In the genomic region with DNA sequence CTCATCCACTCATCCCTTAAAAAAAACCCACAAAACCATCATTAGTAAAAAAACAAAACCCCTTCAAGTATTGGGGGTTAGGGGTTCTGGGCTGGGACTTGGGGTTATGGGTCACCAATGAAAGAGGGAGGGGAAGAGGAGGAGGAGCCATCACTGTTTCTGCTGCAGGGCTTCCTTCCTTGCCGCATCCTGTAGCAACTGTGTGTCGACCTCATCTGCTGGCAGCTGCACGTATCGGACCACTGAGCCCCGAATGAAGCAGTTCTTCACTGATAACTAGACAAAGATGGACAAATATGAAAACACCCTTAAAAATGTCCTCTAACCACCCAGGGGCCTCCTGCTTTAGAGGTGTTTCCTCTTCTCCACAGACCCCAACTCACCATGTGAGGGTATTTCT, we compare ENCODE assay signal across 13 cellular contexts. TPM values are rescaled to one million over a fixed set of nuclear protein-coding genes. Genes with fewer than 3 reads are reported as not detected.
A peak's percentile ranks its signal among the peaks of the same experiment; 100 is the strongest.
DNase-seq lines count a peak whose midpoint lies in the region; ATAC-seq and TF ChIP-seq lines count a peak whose summit lies in the region.
"Had no signal": no experiment of that assay in that cellular context is flagged by ENCODE, and none has a peak within 500 bp of the region (broad histone marks: within the 10 kb centered on the region; RNA-seq: fewer than 3 reads in every experiment).

No MANE protein-coding gene starts in this region.

- POLR2A ChIA-PET in naive thymus-derived CD8-positive, alpha-beta T cell (lab: Charles Lee) = interaction anchor here (0.7 to 4.3 kb wide), 4 partner anchors 8 to 97 kb away, joined by 4 to 63 read pairs (median 8); partner anchors contain the start of gene LSM2

- peaks cover 4 to 53% (median 27%) of the 10 kb centered on the region in 4 donors for H3K4me1 Mint-ChIP-seq in CD4-positive, CD25-positive, alpha-beta regulatory T cell
- peaks cover 17 to 42% (median 39%) of the 10 kb centered on the region in 4 donors for H3K4me1 Mint-ChIP-seq in naive thymus-derived CD8-positive, alpha-beta T cell

- intact Hi-C loops in testis (cut with DNase I; ENCODE audit: low total_unique reads) = no loop called here

- H3K27ac Mint-ChIP-seq in CD4-positive, CD25-positive, alpha-beta regulatory T cell = peak overlapping the region; percentile 80 to 95 (median 94)
- peak overlapping the region in 9 of 10 donors; percentile 89 to 96 (median 94) for H3K27ac Mint-ChIP-seq in naive thymus-derived CD8-positive, alpha-beta T cell

- peak; percentile 52 to 54 for ATAC-seq in CD4-positive, CD25-positive, alpha-beta regulatory T cell (ENCODE audit: low read depth in 2 of 2)
- ATAC-seq in naive thymus-derived CD8-positive, alpha-beta T cell = peak; percentile 18 to 40
- ATAC-seq in HG03108 (IDR thresholded peaks at IDR 0.05; ENCODE audit: unreplicated experiment) (no peak), GM21526 (IDR thresholded peaks at IDR 0.05; ENCODE audit: low FRiP score, unreplicated experiment) (no peak)

- H3K4me3 ChIP-seq in CD4-positive, CD25-positive, alpha-beta regulatory T cell (ENCODE audit: low read depth, low read length) = peak overlapping the region; percentile 74
- no peak overlapping the region for H3K4me3 ChIP-seq in testis
- H3K4me3 ChIP-seq: ovary, upper lobe of left lung had no signal

- peaks cover 7% of the 10 kb centered on the region for H3K36me3 Mint-ChIP-seq in CD4-positive, CD25-positive, alpha-beta regulatory T cell
- H3K36me3 Mint-ChIP-seq in naive thymus-derived CD8-positive, alpha-beta T cell = peaks cover 0 to 15% (median 0%) of the 10 kb centered on the region in 3 donors

- peaks cover 3% of the 10 kb centered on the region for H3K36me3 ChIP-seq in CD4-positive, CD25-positive, alpha-beta regulatory T cell (ENCODE audit: control insufficient read depth, insufficient read depth, low read length)
- peaks cover 52% of the 10 kb centered on the region for H3K36me3 ChIP-seq in KOPT-K1 (ENCODE audit: insufficient read depth, low read length)
- no peaks in the 10 kb centered on the region for H3K36me3 ChIP-seq in testis (ENCODE audit: low read depth, missing control alignments)
- H3K36me3 ChIP-seq: ovary had no signal

- peak in 2 of 3 donors; percentile 53 to 83 for DNase-seq in CD4-positive, CD25-positive, alpha-beta regulatory T cell
- DNase-seq in activated effector memory CD4-positive, alpha-beta T cell treated with anti-CD3 and anti-CD28 coated beads, Interleukin-2, amount 50 U/mL, for 16 hours = peak; percentile 74
- DNase-seq in naive thymus-derived CD8-positive, alpha-beta T cell = peak in 5 of 10 donors; percentile 27 to 72 (median 41)
- DNase-seq in NCI-H345 (lab: John Stamatoyannopoulos, UW) = no peak
- DNase-seq in testis = no peak
- DNase-seq: NCI-H2227 treated with DMSO at 0.1 percent for 48 hours; ovary; stimulated activated CD4-positive, alpha-beta T cell treated with anti-CD3 and anti-CD28 coated beads, Interleukin-4, amount 100 ng/mL, for 24 hours; upper lobe of left lung had no signal

- H3K9me3 ChIP-seq in CD4-positive, CD25-positive, alpha-beta regulatory T cell (ENCODE audit: control insufficient read depth in 2 of 2, low read length in 2 of 2) = no peaks in the 10 kb centered on the region
- no peaks in the 10 kb centered on the region for H3K9me3 ChIP-seq in KOPT-K1 (ENCODE audit: insufficient read depth, low read length, poor library complexity, severe bottlenecking)
- H3K9me3 ChIP-seq in testis = no peaks in the 10 kb centered on the region
- H3K9me3 ChIP-seq: ovary, upper lobe of left lung had no signal

- peaks cover 41% of the 10 kb centered on the region for H3K4me1 ChIP-seq in CD4-positive, CD25-positive, alpha-beta regulatory T cell (ENCODE audit: control insufficient read depth, insufficient read depth, low read length, poor library complexity, severe bottlenecking)
- peaks cover 13% of the 10 kb centered on the region for H3K4me1 ChIP-seq in testis

- H3K27ac ChIP-seq in CD4-positive, CD25-positive, alpha-beta regulatory T cell (ENCODE audit: insufficient read depth, low read length, poor library complexity, severe bottlenecking) = peak overlapping the region; percentile 90
- peak overlapping the region; percentile 64 for H3K27ac ChIP-seq in KOPT-K1 (ENCODE audit: low read depth, low read length, poor library complexity, severe bottlenecking)
- no peak overlapping the region for H3K27ac ChIP-seq in testis
- H3K27ac ChIP-seq: ovary had no signal

- no peak for TF ChIP-seq CTCF in testis (IDR thresholded peaks at IDR 0.05)

- no peaks in the 10 kb centered on the region for H3K27me3 Mint-ChIP-seq in CD4-positive, CD25-positive, alpha-beta regulatory T cell
- H3K27me3 Mint-ChIP-seq in naive thymus-derived CD8-positive, alpha-beta T cell = no peaks in the 10 kb centered on the region

- WGBS in testis, 2 donors = 53 to 58% methylated on average over 5 of the region's 5 CpGs

- H3K27me3 ChIP-seq in CD4-positive, CD25-positive, alpha-beta regulatory T cell (ENCODE audit: control insufficient read depth, insufficient read depth, low read length) = no peaks in the 10 kb centered on the region
- H3K27me3 ChIP-seq in testis = no peaks in the 10 kb centered on the region
- H3K27me3 ChIP-seq: ovary, upper lobe of left lung had no signal

- H3K4me3 Mint-ChIP-seq in CD4-positive, CD25-positive, alpha-beta regulatory T cell = peak overlapping the region; percentile 77 to 93 (median 84)
- H3K4me3 Mint-ChIP-seq in naive thymus-derived CD8-positive, alpha-beta T cell = peak overlapping the region; percentile 51 to 81 (median 76)

- no peak for TF ChIP-seq POLR2A in testis (IDR thresholded peaks at IDR 0.05)

- H3K9me3 Mint-ChIP-seq in CD4-positive, CD25-positive, alpha-beta regulatory T cell = no peaks in the 10 kb centered on the region
- H3K9me3 Mint-ChIP-seq in naive thymus-derived CD8-positive, alpha-beta T cell = no peaks in the 10 kb centered on the region

RNA-seq across cellular contexts. Expression of gene VARS1, which starts 2.1 kb away (rescaled TPM):
- 63.4 TPM for total RNA-seq in CD4-positive, CD25-positive, alpha-beta regulatory T cell
- 10 to 100 TPM; 27.1 to 45.1 (median 29.9) TPM for polyA plus RNA-seq in CD4-positive, CD25-positive, alpha-beta regulatory T cell
- total RNA-seq in naive thymus-derived CD8-positive, alpha-beta T cell = 10 to 100 TPM; 37.6 to 40.3 TPM
- polyA plus RNA-seq in naive thymus-derived CD8-positive, alpha-beta T cell = 10 to 100 TPM; 27.5 to 37.8 (median 30.3) TPM
- 100 to 1,000 TPM in 1 of 2 donors, 10 to 100 TPM in 1; 94.8 to 131 TPM for total RNA-seq in testis
- polyA plus RNA-seq in testis (ENCODE audit: insufficient read depth, low read depth, low replicate concordance) = 156 TPM

RNA-seq across cellular contexts. Expression of gene LSM2, which starts 9.2 kb away (rescaled TPM):
- 29.3 TPM for total RNA-seq in CD4-positive, CD25-positive, alpha-beta regulatory T cell
- 100 to 1,000 TPM in 1 of 4 donors, 10 to 100 TPM in 3; 80.0 to 122 (median 87.5) TPM for polyA plus RNA-seq in CD4-positive, CD25-positive, alpha-beta regulatory T cell
- total RNA-seq in naive thymus-derived CD8-positive, alpha-beta T cell = 10 to 100 TPM; 28.9 to 31.9 TPM
- polyA plus RNA-seq in naive thymus-derived CD8-positive, alpha-beta T cell = 10 to 100 TPM; 67.1 to 80.3 (median 77.9) TPM
- 10 to 100 TPM; 43.3 to 49.6 TPM for total RNA-seq in testis
- polyA plus RNA-seq in testis (ENCODE audit: insufficient read depth, low read depth, low replicate concordance) = 55.5 TPM

RNA-seq across cellular contexts. Expression of gene HSPA1L, which starts 17.5 kb away (rescaled TPM):
- total RNA-seq in CD4-positive, CD25-positive, alpha-beta regulatory T cell = 5.5 TPM
- polyA plus RNA-seq in CD4-positive, CD25-positive, alpha-beta regulatory T cell = 1 to 10 TPM; 2.2 to 4.2 (median 3.5) TPM
- total RNA-seq in naive thymus-derived CD8-positive, alpha-beta T cell = 1 to 10 TPM; 3.5 to 4.0 TPM
- polyA plus RNA-seq in naive thymus-derived CD8-positive, alpha-beta T cell = 1 to 10 TPM in 2 of 3 donors, under 1 TPM in 1; 0.56 to 1.6 (median 1.6) TPM
- 10 to 100 TPM; 30.3 to 87.9 TPM for total RNA-seq in testis
- polyA plus RNA-seq in testis (ENCODE audit: insufficient read depth, low read depth, low replicate concordance) = 103 TPM

RNA-seq across cellular contexts. Expression of gene HSPA1A, which starts 17.7 kb away (rescaled TPM):
- total RNA-seq in CD4-positive, CD25-positive, alpha-beta regulatory T cell = 30.6 TPM
- polyA plus RNA-seq in CD4-positive, CD25-positive, alpha-beta regulatory T cell = 10 to 100 TPM; 65.7 to 93.0 (median 80.5) TPM
- total RNA-seq in naive thymus-derived CD8-positive, alpha-beta T cell = 10 to 100 TPM; 54.8 to 56.9 TPM
- 10 to 100 TPM in 2 of 3 donors, 1 to 10 TPM in 1; 6.9 to 17.3 (median 11.4) TPM for polyA plus RNA-seq in naive thymus-derived CD8-positive, alpha-beta T cell
- total RNA-seq in testis = 100 to 1,000 TPM; 113 to 151 TPM
- 90.4 TPM for polyA plus RNA-seq in testis (ENCODE audit: insufficient read depth, low read depth, low replicate concordance)

RNA-seq across cellular contexts. Expression of gene VWA7, which starts 20.5 kb away (rescaled TPM):
- total RNA-seq in CD4-positive, CD25-positive, alpha-beta regulatory T cell = 6.8 TPM
- 1 to 10 TPM in 3 of 4 donors, under 1 TPM in 1; 0.91 to 1.2 (median 1.2) TPM for polyA plus RNA-seq in CD4-positive, CD25-positive, alpha-beta regulatory T cell
- under 1 TPM; 0.47 to 0.52 TPM for total RNA-seq in naive thymus-derived CD8-positive, alpha-beta T cell
- polyA plus RNA-seq in naive thymus-derived CD8-positive, alpha-beta T cell = under 1 TPM in 1 of 3 donors, not detected in 2; 0.34 TPM
- 1 to 10 TPM; 3.1 to 6.3 TPM for total RNA-seq in testis
- 2.7 TPM for polyA plus RNA-seq in testis (ENCODE audit: insufficient read depth, low read depth, low replicate concordance)
- total RNA-seq: SK-MEL-5 had no signal

Comparison
In these comparisons a context has a peak if more than half of its experiments do, and no peak if none do; other contexts are left out.
1. ATAC-seq: peak in CD4-positive, CD25-positive, alpha-beta regulatory T cell (2 of 2) and naive thymus-derived CD8-positive, alpha-beta T cell (2 of 2); none in HG03108 (single experiment) and GM21526 (single experiment).
2. DNase-seq: peak in CD4-positive, CD25-positive, alpha-beta regulatory T cell (2 of 3) and activated effector memory CD4-positive, alpha-beta T cell treated with anti-CD3 and anti-CD28 coated beads, Interleukin-2, amount 50 U/mL, for 16 hours (single experiment); none in NCI-H345 (single experiment) and testis (single experiment).
3. H3K27ac ChIP-seq: peak in CD4-positive, CD25-positive, alpha-beta regulatory T cell (single experiment) and KOPT-K1 (single experiment); none in testis (0 of 2).